ENCODE assay signal across 7 cellular contexts in genomic region chr6:129807141-129807540, GRCh38. TPM values are rescaled to one million over a fixed set of nuclear protein-coding genes. Genes with fewer than 3 reads are reported as not detected.
"Had no signal": no experiment of that assay in that cellular context is flagged by ENCODE, and none has a peak within 500 bp of the region (broad histone marks: within the 10 kb centered on the region; RNA-seq: fewer than 3 reads in every experiment).

No MANE protein-coding gene starts in this region.

RNA-seq across cellular contexts. Expression of gene TMEM244, which starts 54.0 kb away (rescaled TPM):
- total RNA-seq: GM23248, GM23338, H1, H4, H7, H9, HFFc6 had no signal
- polyA plus RNA-seq: GM23248, GM23338, H1 had no signal
